Comparison of ENCODE assay signal across 16 cellular contexts in the genomic region with DNA sequence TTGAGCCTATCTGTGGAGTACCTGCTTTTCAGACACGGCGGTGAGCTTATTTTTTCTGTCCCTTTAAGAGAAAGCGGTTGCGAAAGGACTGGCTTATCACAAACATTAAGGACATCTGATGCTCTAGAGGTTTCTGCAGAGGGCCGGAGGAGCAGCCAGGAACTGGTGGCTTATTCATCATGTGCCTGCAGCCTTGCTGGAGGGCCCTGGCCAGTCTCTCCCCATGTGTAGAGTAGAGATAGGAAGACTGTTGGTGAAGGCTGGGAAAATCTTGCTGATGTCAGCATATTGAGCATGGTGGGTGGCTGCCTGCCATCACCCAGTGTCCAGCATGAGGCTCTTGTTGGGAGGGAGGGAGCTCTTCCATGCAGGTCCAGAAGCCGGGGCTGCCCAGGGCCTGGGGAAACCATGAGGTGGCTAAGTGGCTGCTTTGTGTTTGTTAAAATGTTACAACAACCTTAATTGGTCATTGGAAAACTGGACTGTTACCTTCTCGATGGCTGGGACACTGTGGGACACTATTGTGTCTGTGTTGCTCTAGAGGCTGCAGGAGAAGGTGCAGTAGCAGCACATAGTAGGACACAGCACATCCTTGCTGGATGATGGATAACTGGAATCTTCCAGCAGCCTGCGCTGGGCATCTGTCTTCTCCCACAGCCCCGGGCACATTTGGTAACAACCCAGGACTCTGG. TPM values are rescaled to one million over a fixed set of nuclear protein-coding genes. Genes with fewer than 3 reads are reported as not detected.
A peak's percentile ranks its signal among the peaks of the same experiment; 100 is the strongest.
DNase-seq lines count a peak whose midpoint lies in the region; ATAC-seq and TF ChIP-seq lines count a peak whose summit lies in the region.
"Had no signal": no experiment of that assay in that cellular context is flagged by ENCODE, and none has a peak within 500 bp of the region (broad histone marks: within the 10 kb centered on the region; RNA-seq: fewer than 3 reads in every experiment).

No MANE protein-coding gene starts in this region.

- no peaks in the 10 kb centered on the region for H3K36me3 ChIP-seq in left ventricle myocardium inferior
- H3K36me3 ChIP-seq: prostate gland had no signal

- ATAC-seq in esophagus mucosa (no peak), GM18505 (IDR thresholded peaks at IDR 0.05; ENCODE audit: unreplicated experiment) (no peak)
- ATAC-seq: stimulated activated naive CD8-positive, alpha-beta T cell treated with anti-CD3 and anti-CD28 coated beads, Interleukin-15, Interleukin-2, amounts not matched to agents 100 U/mL and 50 U/mL, for 24 hours had no signal

- TF ChIP-seq POLR2A in GM18505 (IDR thresholded peaks at IDR 0.05; ENCODE audit: borderline replicate concordance, extremely low read depth, insufficient read depth, insufficient read length) = no peak

- no peak for TF ChIP-seq EP300 in Ishikawa (IDR thresholded peaks at IDR 0.05; ENCODE audit: borderline replicate concordance)

- H3K4me3 Mint-ChIP-seq in activated T-cell treated with anti-CD3 and anti-CD28 coated beads, Interleukin-2, amount 50 U/mL, for 24 hours = no peak overlapping the region
- H3K4me3 Mint-ChIP-seq: activated naive CD8-positive, alpha-beta T cell; HFFc6; T-helper 2 cell treated with Interferon-gamma antibody and Interleukin-4, amounts not matched to agents 5 μg/mL and 100 μg/mL, for 36 hours had no signal

- no peak for TF ChIP-seq RAD21 in Ishikawa (IDR thresholded peaks at IDR 0.05; ENCODE audit: low read depth)

- no peak for TF ChIP-seq CTCF in left ventricle myocardium inferior (IDR thresholded peaks at IDR 0.05; ENCODE audit: borderline replicate concordance)

- H3K36me3 Mint-ChIP-seq in activated T-cell treated with anti-CD3 and anti-CD28 coated beads, Interleukin-2, amount 50 U/mL, for 24 hours (ENCODE audit: low read depth) = no peaks in the 10 kb centered on the region
- H3K36me3 Mint-ChIP-seq: activated naive CD8-positive, alpha-beta T cell had no signal

- intact Hi-C loops in left ventricle myocardium inferior (cut with micrococcal nuclease) (no loop called here), posterior vena cava (cut with DNase I) (no loop called here)

- H3K4me3 ChIP-seq in left ventricle myocardium inferior = no peak overlapping the region
- H3K4me3 ChIP-seq: prostate gland had no signal

- no peaks in the 10 kb centered on the region for H3K9me3 ChIP-seq in left ventricle myocardium inferior (replicated peaks)
- H3K9me3 ChIP-seq: prostate gland had no signal

- H3K27me3 ChIP-seq in left ventricle myocardium inferior (ENCODE audit: low read depth) = no peaks in the 10 kb centered on the region

- no peaks in the 10 kb centered on the region for H3K27me3 Mint-ChIP-seq in activated T-cell treated with anti-CD3 and anti-CD28 coated beads, Interleukin-2, amount 50 U/mL, for 24 hours
- H3K27me3 Mint-ChIP-seq: activated naive CD8-positive, alpha-beta T cell had no signal

- H3K27ac ChIP-seq in left ventricle myocardium inferior (replicated peaks) = peak overlapping the region; percentile 80

- peaks cover 11% of the 10 kb centered on the region for H3K4me1 Mint-ChIP-seq in activated T-cell treated with anti-CD3 and anti-CD28 coated beads, Interleukin-2, amount 50 U/mL, for 24 hours (ENCODE audit: low read depth)

- DNase-seq in astrocyte of the hippocampus (ENCODE audit: low read depth, low spot score) = peak; percentile 55
- DNase-seq in left ventricle myocardium inferior = peak; percentile 66
- peak; percentile 76 for DNase-seq in posterior vena cava (ENCODE audit: low spot score)
- DNase-seq in NCI-H446 treated with DMSO at 0.1 percent for 48 hours (lab: John Stamatoyannopoulos, UW) = no peak
- DNase-seq in activated T-cell treated with anti-CD3 and anti-CD28 coated beads, Interleukin-2, amount 50 U/mL, for 24 hours = no peak
- DNase-seq: HFFc6; KBM-7; mammary epithelial cell; NCI-H2171; stimulated activated naive CD8-positive, alpha-beta T cell treated with anti-CD3 and anti-CD28 coated beads, Interleukin-15, Interleukin-2, amounts not matched to agents 100 U/mL and 50 U/mL, for 24 hours had no signal

- peaks cover 98% of the 10 kb centered on the region for H3K4me1 ChIP-seq in left ventricle myocardium inferior
- H3K4me1 ChIP-seq: prostate gland had no signal

- H3K27ac Mint-ChIP-seq in activated T-cell treated with anti-CD3 and anti-CD28 coated beads, Interleukin-2, amount 50 U/mL, for 24 hours = no peak overlapping the region
- H3K27ac Mint-ChIP-seq: activated naive CD8-positive, alpha-beta T cell; HFFc6; T-helper 2 cell treated with Interferon-gamma antibody and Interleukin-4, amounts not matched to agents 5 μg/mL and 100 μg/mL, for 36 hours had no signal

- H3K9me3 Mint-ChIP-seq in activated T-cell treated with anti-CD3 and anti-CD28 coated beads, Interleukin-2, amount 50 U/mL, for 24 hours = no peaks in the 10 kb centered on the region
- H3K9me3 Mint-ChIP-seq: HFFc6; T-helper 2 cell treated with Interferon-gamma antibody and Interleukin-4, amounts not matched to agents 5 μg/mL and 100 μg/mL, for 36 hours had no signal

TF ChIP-seq in Ishikawa, 13 proteins besides CTCF, POLR2A, EP300 and RAD21:
- TF ChIP-seq FOXM1 (IDR thresholded peaks at IDR 0.05; ENCODE audit: borderline replicate concordance, low read depth) = no peak
- TF ChIP-seq ZBTB7A (IDR thresholded peaks at IDR 0.05; ENCODE audit: low read depth) = no peak
- TF ChIP-seq CEBPB (IDR thresholded peaks at IDR 0.05) = peak; percentile 69
- TF ChIP-seq TAF1 (IDR thresholded peaks at IDR 0.05; ENCODE audit: low read depth) = no peak
- TF ChIP-seq YY1 (IDR thresholded peaks at IDR 0.05; ENCODE audit: low read depth) = no peak
- TF ChIP-seq, protein P1, sequence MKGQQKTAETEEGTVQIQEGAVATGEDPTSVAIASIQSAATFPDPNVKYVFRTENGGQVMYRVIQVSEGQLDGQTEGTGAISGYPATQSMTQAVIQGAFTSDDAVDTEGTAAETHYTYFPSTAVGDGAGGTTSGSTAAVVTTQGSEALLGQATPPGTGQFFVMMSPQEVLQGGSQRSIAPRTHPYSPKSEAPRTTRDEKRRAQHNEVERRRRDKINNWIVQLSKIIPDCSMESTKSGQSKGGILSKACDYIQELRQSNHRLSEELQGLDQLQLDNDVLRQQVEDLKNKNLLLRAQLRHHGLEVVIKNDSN (IDR thresholded peaks at IDR 0.05) = no peak
- TF ChIP-seq EGR1 (IDR thresholded peaks at IDR 0.05) = no peak

RNA-seq across cellular contexts. Expression of gene TSPAN18, which starts 54.3 kb away (rescaled TPM):
- total RNA-seq in left ventricle myocardium inferior (129 TPM), posterior vena cava (10 to 100 TPM; 41.4 to 65.8 TPM), esophagus mucosa (2.3 TPM)
- total RNA-seq: mammary epithelial cell had no signal

Comparison
In these comparisons a context has a peak if more than half of its experiments do, and no peak if none do; other contexts are left out.
1. DNase-seq: peak in astrocyte of the hippocampus (single experiment), left ventricle myocardium inferior (single experiment) and posterior vena cava (single experiment); none in NCI-H446 treated with DMSO at 0.1 percent for 48 hours (single experiment) and activated T-cell treated with anti-CD3 and anti-CD28 coated beads, Interleukin-2, amount 50 U/mL, for 24 hours (single experiment).
2. RNA of gene TSPAN18, which starts 54.3 kb away (total RNA-seq): 129 TPM in left ventricle myocardium inferior (single experiment) and 41.4 to 65.8 TPM in posterior vena cava; 2.3 TPM in esophagus mucosa (single experiment); every median in the first group is over 10 times any median in the second.